ENCODE assay signal across 8 cellular contexts in genomic region chr4:56656346-56656643, GRCh38. TPM values are rescaled to one million over a fixed set of nuclear protein-coding genes. Genes with fewer than 3 reads are reported as not detected.
DNase-seq lines count a peak whose midpoint lies in the region; ATAC-seq and TF ChIP-seq lines count a peak whose summit lies in the region.

No MANE protein-coding gene starts in this region.

- peak overlapping the region; percentile 80 for H2AFZ ChIP-seq in hepatocyte

- CTCF ChIA-PET in A673 (lab: Charles Lee) = no interaction called here

- H3K9me3 Mint-ChIP-seq in activated naive CD4-positive, alpha-beta T cell treated with anti-CD3 and anti-CD28 coated beads, Interleukin-2, amount 50 U/mL, for 24 hours = no peaks in the 10 kb centered on the region

- no peaks in the 10 kb centered on the region for H3K79me2 ChIP-seq in hepatocyte

- peak overlapping the region; percentile 68 for H3K27ac Mint-ChIP-seq in activated naive CD4-positive, alpha-beta T cell treated with anti-CD3 and anti-CD28 coated beads, Interleukin-2, amount 50 U/mL, for 24 hours

- no peak overlapping the region; the same call in 1 of the 2 replicates for H3K9ac ChIP-seq in HUES64 (ENCODE audit: low read depth, low read length)

- H3K4me1 Mint-ChIP-seq in activated naive CD4-positive, alpha-beta T cell treated with anti-CD3 and anti-CD28 coated beads, Interleukin-2, amount 50 U/mL, for 24 hours = peaks cover 46% of the 10 kb centered on the region

- peak overlapping the region; percentile 25 for H3K4me3 ChIP-seq in A673 (ENCODE audit: low read depth, low read length, poor library complexity, severe bottlenecking)
- peak overlapping the region; percentile 59 for H3K4me3 ChIP-seq in HUES64 (ENCODE audit: low read length)
- peak overlapping the region; percentile 40 for H3K4me3 ChIP-seq in hepatocyte

- DNase-seq in A673 (ENCODE audit: low spot score) (no peak), hepatocyte (ENCODE audit: low spot score) (peak; percentile 19), NCI-H2029 treated with DMSO at 0.1 percent for 48 hours (lab: John Stamatoyannopoulos, UW) (no peak), 8988T (no peak)
- peak; percentile 17 for DNase-seq in stimulated activated CD4-positive, alpha-beta T cell treated with anti-CD3 and anti-CD28 coated beads, Interleukin-12 subunit alpha, Interleukin-12 subunit beta, amount 100 ng/mL, for 4 hours

- WGBS in HUES64 = 8% methylated on average over 17 of the region's 19 CpGs
- 9% methylated on average over 13 of the region's 19 CpGs for WGBS in hepatocyte (ENCODE audit: low lambda C conversion rate, missing lambda C conversion rate)

- no TSS peak for BruUV-seq in A673 (replicated peaks; lab: Mats Ljungman, UMichigan)

- H3K9me3 ChIP-seq in A673 (ENCODE audit: low read depth, low read length, poor library complexity, severe bottlenecking) (no peaks in the 10 kb centered on the region), HUES64 (ENCODE audit: insufficient read depth, low read depth, low read length) (no peaks in the 10 kb centered on the region), hepatocyte (ENCODE audit: low read depth) (no peaks in the 10 kb centered on the region)

- TF ChIP-seq CTCF in A673 (conservative IDR thresholded peaks at IDR 0.05; ENCODE audit: low read depth, low read length) (no peak), hepatocyte (IDR thresholded peaks at IDR 0.05; ENCODE audit: poor library complexity) (peak; percentile 30)

- intact Hi-C loops in A673 (cut with micrococcal nuclease; ENCODE audit: unreplicated experiment) = no loop called here

- no peaks in the 10 kb centered on the region for H4K20me1 ChIP-seq in hepatocyte (ENCODE audit: insufficient read depth, poor library complexity, severe bottlenecking)

- H3K27ac ChIP-seq in A673 (ENCODE audit: low read depth, low read length, poor library complexity, severe bottlenecking) (no peak overlapping the region), HUES64 (ENCODE audit: low read depth, low read length) (no peak overlapping the region), hepatocyte (no peak overlapping the region)

- H3K4me2 ChIP-seq in hepatocyte = peak overlapping the region; percentile 98

- no peak for ATAC-seq in HG02763 (IDR thresholded peaks at IDR 0.05; ENCODE audit: unreplicated experiment)

- no peaks in the 10 kb centered on the region for H3K36me3 Mint-ChIP-seq in activated naive CD4-positive, alpha-beta T cell treated with anti-CD3 and anti-CD28 coated beads, Interleukin-2, amount 50 U/mL, for 24 hours

- H3K4me3 Mint-ChIP-seq in activated naive CD4-positive, alpha-beta T cell treated with anti-CD3 and anti-CD28 coated beads, Interleukin-2, amount 50 U/mL, for 24 hours = peak overlapping the region; percentile 76

- peaks cover 50% of the 10 kb centered on the region for H3K27me3 ChIP-seq in A673 (replicated peaks; ENCODE audit: insufficient read depth, low read depth, low read length, poor library complexity)
- peaks cover 90% of the 10 kb centered on the region for H3K27me3 ChIP-seq in HUES64 (ENCODE audit: insufficient read depth, low read length)
- peaks cover 53% of the 10 kb centered on the region for H3K27me3 ChIP-seq in hepatocyte

- H3K36me3 ChIP-seq in A673 (ENCODE audit: insufficient read depth, low read length, poor library complexity, severe bottlenecking) (no peaks in the 10 kb centered on the region), HUES64 (ENCODE audit: insufficient read depth, low read length) (no peaks in the 10 kb centered on the region), hepatocyte (replicated peaks; ENCODE audit: insufficient read depth, low read depth) (no peaks in the 10 kb centered on the region)

- H3K27me3 Mint-ChIP-seq in activated naive CD4-positive, alpha-beta T cell treated with anti-CD3 and anti-CD28 coated beads, Interleukin-2, amount 50 U/mL, for 24 hours = peaks cover 22% of the 10 kb centered on the region

- H3K4me1 ChIP-seq in A673 (ENCODE audit: insufficient read depth, low read length, poor library complexity, severe bottlenecking) (no peaks in the 10 kb centered on the region), HUES64 (ENCODE audit: insufficient read depth, low read length) (peaks cover 10% of the 10 kb centered on the region; the same call in 1 of the 2 replicates), hepatocyte (ENCODE audit: insufficient read depth) (peaks cover 9% of the 10 kb centered on the region)

- no peaks in the 10 kb centered on the region for H3K9me2 ChIP-seq in hepatocyte (replicated peaks; ENCODE audit: insufficient read depth)

- POLR2A ChIA-PET in A673 (lab: Charles Lee; ENCODE audit: low non-redundant PET) = no interaction called here

RNA-seq across cellular contexts. Expression of gene HOPX, which starts 24.8 kb away (rescaled TPM):
- total RNA-seq in A673 (2021) = not detected in 2 replicates
- polyA plus RNA-seq in HUES64 (2013, experiment 1 of 2) = 0.50 TPM
- polyA plus RNA-seq in HUES64 (2013, experiment 2 of 2) = 0.76 TPM
- 17.7 and 20.8 TPM in 2 replicates for total RNA-seq in hepatocyte
- polyA plus RNA-seq in hepatocyte = 11.7 and 17.5 TPM in 2 replicates

Comparison
In these comparisons a context has a peak if more than half of its experiments do, and no peak if none do; other contexts are left out.
1. DNase-seq: peak in hepatocyte (single experiment) and stimulated activated CD4-positive, alpha-beta T cell treated with anti-CD3 and anti-CD28 coated beads, Interleukin-12 subunit alpha, Interleukin-12 subunit beta, amount 100 ng/mL, for 4 hours (single experiment); none in A673 (single experiment), NCI-H2029 treated with DMSO at 0.1 percent for 48 hours (single experiment) and 8988T (single experiment).
2. RNA of gene HOPX, which starts 24.8 kb away (total RNA-seq): 17.7 to 20.8 TPM in hepatocyte; not detected in A673; every median in the first group is over 10 times any median in the second.
3. Peak in every context shown above with its lines, with median percentiles within 50 percentile points of each other: H3K4me3 ChIP-seq.